ENCODE assay signal across 36 cellular contexts in genomic region chr4:137156807-137157206, GRCh38.
"Had no signal": no experiment of that assay in that cellular context is flagged by ENCODE, and none has a peak within 500 bp of the region (broad histone marks: within the 10 kb centered on the region; RNA-seq: fewer than 3 reads in every experiment).

No MANE protein-coding gene starts in this region.

- H3K4me1 ChIP-seq: gastroesophageal sphincter, pancreas, prostate gland, uterus had no signal

- H3K9me3 Mint-ChIP-seq: activated CD4-positive, alpha-beta memory T cell treated with anti-CD3 and anti-CD28 coated beads for 36 hours; activated naive CD4-positive, alpha-beta T cell treated with anti-CD3 and anti-CD28 coated beads, Interleukin-2, amount 10 ng/mL, durations not matched to agents 7 days and 5 days; activated naive CD8-positive, alpha-beta T cell treated with anti-CD3 and anti-CD28 coated beads, Interleukin-2, amount 10 ng/mL, durations not matched to agents 7 days and 5 days; dendritic cell treated with granulocyte-macrophage colony-stimulating factor and Interleukin-4, amounts not matched to agents 40 ng/mL and 50 ng/mL, for 4 days; endodermal cell; mesothelial cell of epicardium; nephron progenitor cell; T-helper 1 cell treated with Interleukin-12 subunit alpha and Interleukin-12 subunit beta and Interleukin-4 antibody, amounts not matched to agents 30 μg/mL and 1 μg/mL, for 36 hours; type B pancreatic cell had no signal

- ATAC-seq: esophagus mucosa; gastroesophageal sphincter; left cardiac atrium; left ventricle myocardium superior; pancreas; sciatic nerve; stimulated activated effector memory CD8-positive, alpha-beta T cell treated with anti-CD3 and anti-CD28 coated beads, Interleukin-12 subunit alpha, Interleukin-12 subunit beta, amount 100 ng/mL, for 72 hours; stimulated activated naive CD8-positive, alpha-beta T cell treated with anti-CD3 and anti-CD28 coated beads, Interleukin-15, amount 100 ng/mL, for 72 hours had no signal

- H3K4me3 Mint-ChIP-seq: activated CD4-positive, alpha-beta memory T cell treated with anti-CD3 and anti-CD28 coated beads for 36 hours; activated naive CD4-positive, alpha-beta T cell treated with anti-CD3 and anti-CD28 coated beads, Interleukin-2, amount 10 ng/mL, durations not matched to agents 7 days and 5 days; activated naive CD8-positive, alpha-beta T cell treated with anti-CD3 and anti-CD28 coated beads, Interleukin-2, amount 10 ng/mL, durations not matched to agents 7 days and 5 days; activated T-cell treated with anti-CD3 and anti-CD28 coated beads, Interleukin-2, amount 50 U/mL, for 24 hours; dendritic cell treated with granulocyte-macrophage colony-stimulating factor and Interleukin-4, amounts not matched to agents 40 ng/mL and 50 ng/mL, for 4 days; endodermal cell; mesothelial cell of epicardium; naive B cell; nephron progenitor cell; stimulated activated effector memory CD8-positive, alpha-beta T cell treated with anti-CD3 and anti-CD28 coated beads, Interleukin-12 subunit alpha, Interleukin-12 subunit beta, amount 100 ng/mL, for 72 hours; stimulated activated naive CD8-positive, alpha-beta T cell treated with anti-CD3 and anti-CD28 coated beads, Interleukin-15, amount 100 ng/mL, for 72 hours; T-helper 1 cell treated with Interleukin-12 subunit alpha and Interleukin-12 subunit beta and Interleukin-4 antibody, amounts not matched to agents 30 μg/mL and 1 μg/mL, for 36 hours; type B pancreatic cell had no signal

- H3K4me1 Mint-ChIP-seq: activated naive CD4-positive, alpha-beta T cell treated with anti-CD3 and anti-CD28 coated beads, Interleukin-2, amount 10 ng/mL, durations not matched to agents 7 days and 5 days; activated naive CD8-positive, alpha-beta T cell treated with anti-CD3 and anti-CD28 coated beads, Interleukin-2, amount 10 ng/mL, durations not matched to agents 7 days and 5 days; endodermal cell; naive B cell; nephron progenitor cell; stimulated activated effector memory CD8-positive, alpha-beta T cell treated with anti-CD3 and anti-CD28 coated beads, Interleukin-12 subunit alpha, Interleukin-12 subunit beta, amount 100 ng/mL, for 72 hours; stimulated activated naive CD8-positive, alpha-beta T cell treated with anti-CD3 and anti-CD28 coated beads, Interleukin-15, amount 100 ng/mL, for 72 hours had no signal

- H2AFZ ChIP-seq: hepatocyte had no signal

- H3K4me3 ChIP-seq: gastroesophageal sphincter, hepatocyte, pancreas, prostate gland, skin epidermis, uterus had no signal

- H3K27ac ChIP-seq: gastroesophageal sphincter, hepatocyte, neutrophil, pancreas, prostate gland, uterus, VCaP had no signal

- H3K36me3 Mint-ChIP-seq: activated CD4-positive, alpha-beta memory T cell treated with anti-CD3 and anti-CD28 coated beads for 36 hours; activated naive CD4-positive, alpha-beta T cell treated with anti-CD3 and anti-CD28 coated beads, Interleukin-2, amount 10 ng/mL, durations not matched to agents 7 days and 5 days; activated naive CD8-positive, alpha-beta T cell treated with anti-CD3 and anti-CD28 coated beads, Interleukin-2, amount 10 ng/mL, durations not matched to agents 7 days and 5 days; mesothelial cell of epicardium; naive B cell; stimulated activated effector memory CD8-positive, alpha-beta T cell treated with anti-CD3 and anti-CD28 coated beads, Interleukin-12 subunit alpha, Interleukin-12 subunit beta, amount 100 ng/mL, for 72 hours; type B pancreatic cell had no signal

- H3K27me3 Mint-ChIP-seq: activated CD4-positive, alpha-beta memory T cell treated with anti-CD3 and anti-CD28 coated beads for 36 hours; activated naive CD4-positive, alpha-beta T cell treated with anti-CD3 and anti-CD28 coated beads, Interleukin-2, amount 10 ng/mL, durations not matched to agents 7 days and 5 days; activated naive CD8-positive, alpha-beta T cell treated with anti-CD3 and anti-CD28 coated beads, Interleukin-2, amount 10 ng/mL, durations not matched to agents 7 days and 5 days; activated T-cell treated with anti-CD3 and anti-CD28 coated beads, Interleukin-2, amount 50 U/mL, for 24 hours; dendritic cell treated with granulocyte-macrophage colony-stimulating factor and Interleukin-4, amounts not matched to agents 40 ng/mL and 50 ng/mL, for 4 days; naive B cell; stimulated activated naive CD8-positive, alpha-beta T cell treated with anti-CD3 and anti-CD28 coated beads, Interleukin-15, amount 100 ng/mL, for 72 hours; type B pancreatic cell had no signal

- H3K27me3 ChIP-seq: gastroesophageal sphincter, hepatocyte, neutrophil, pancreas, uterus had no signal

- H3K79me2 ChIP-seq: hepatocyte had no signal

- H3K4me2 ChIP-seq: hepatocyte had no signal

- H3K36me3 ChIP-seq: gastroesophageal sphincter, neutrophil, pancreas, prostate gland, uterus had no signal

- DNase-seq: activated CD4-positive, alpha-beta memory T cell treated with anti-CD3 and anti-CD28 coated beads for 36 hours; activated CD4-positive, alpha-beta T cell treated with anti-CD3 and anti-CD28 coated beads for 4 hours; activated CD8-positive, alpha-beta memory T cell treated with anti-CD3 and anti-CD28 coated beads, Interleukin-2, amount 50 U/mL, for 48 hours; activated gamma-delta T cell; activated naive CD4-positive, alpha-beta T cell treated with anti-CD3 and anti-CD28 coated beads, Interleukin-2, amount 10 ng/mL, durations not matched to agents 7 days and 5 days; activated naive CD8-positive, alpha-beta T cell treated with anti-CD3 and anti-CD28 coated beads, Interleukin-2, amount 10 ng/mL, durations not matched to agents 7 days and 5 days; activated T-cell treated with anti-CD3 and anti-CD28 coated beads, Interleukin-2, amount 50 U/mL, for 24 hours; caudate nucleus; endodermal cell; left cardiac atrium; left ventricle myocardium superior; naive B cell; nephron progenitor cell; pancreas; retina; stimulated activated CD4-positive, alpha-beta T cell treated with anti-CD3 and anti-CD28 coated beads, Interleukin-12 subunit alpha, Interleukin-12 subunit beta, amount 100 ng/mL, for 4 hours; stimulated activated CD4-positive, alpha-beta T cell treated with anti-CD3 and anti-CD28 coated beads, Interleukin-4, amount 100 ng/mL, for 1 hour; stimulated activated naive CD8-positive, alpha-beta T cell treated with anti-CD3 and anti-CD28 coated beads, Interleukin-15, amount 100 ng/mL, for 72 hours; substantia nigra; T-helper 9 cell; uterus had no signal

- H3K9me3 ChIP-seq: gastroesophageal sphincter, neutrophil, pancreas, prostate gland, uterus had no signal

- H3K27ac Mint-ChIP-seq: activated CD4-positive, alpha-beta memory T cell treated with anti-CD3 and anti-CD28 coated beads for 36 hours; activated naive CD4-positive, alpha-beta T cell treated with anti-CD3 and anti-CD28 coated beads, Interleukin-2, amount 10 ng/mL, durations not matched to agents 7 days and 5 days; activated naive CD8-positive, alpha-beta T cell treated with anti-CD3 and anti-CD28 coated beads, Interleukin-2, amount 10 ng/mL, durations not matched to agents 7 days and 5 days; activated T-cell treated with anti-CD3 and anti-CD28 coated beads, Interleukin-2, amount 50 U/mL, for 24 hours; dendritic cell treated with granulocyte-macrophage colony-stimulating factor and Interleukin-4, amounts not matched to agents 40 ng/mL and 50 ng/mL, for 4 days; endodermal cell; mesothelial cell of epicardium; naive B cell; nephron progenitor cell; stimulated activated effector memory CD8-positive, alpha-beta T cell treated with anti-CD3 and anti-CD28 coated beads, Interleukin-12 subunit alpha, Interleukin-12 subunit beta, amount 100 ng/mL, for 72 hours; stimulated activated naive CD8-positive, alpha-beta T cell treated with anti-CD3 and anti-CD28 coated beads, Interleukin-15, amount 100 ng/mL, for 72 hours; T-helper 1 cell treated with Interleukin-12 subunit alpha and Interleukin-12 subunit beta and Interleukin-4 antibody, amounts not matched to agents 30 μg/mL and 1 μg/mL, for 36 hours; type B pancreatic cell had no signal

- FAIRE-seq: keratinocyte, pancreas, TTC549 had no signal
